20 cellular contexts compared by ENCODE assay signal in genomic region chr21:15701845-15702244, GRCh38.
"Had no signal": no experiment of that assay in that cellular context is flagged by ENCODE, and none has a peak within 500 bp of the region (broad histone marks: within the 10 kb centered on the region; RNA-seq: fewer than 3 reads in every experiment).

No MANE protein-coding gene starts in this region.

- H3K27me3 ChIP-seq: SJCRH30 had no signal

- H3K4me2 ChIP-seq: KMS-11 had no signal

- H3K4me1 ChIP-seq: SJCRH30 had no signal

- H3K36me3 ChIP-seq: SJCRH30 had no signal

- H3K9ac ChIP-seq: KMS-11 had no signal

- H3K4me3 ChIP-seq: SJCRH30 had no signal

- H3K27ac ChIP-seq: KMS-11, SJCRH30 had no signal

- DNase-seq: IMR-90, Kasumi-1, MM.1S, NCI-H1105, NCI-H1417, NCI-H1436 treated with DMSO at 0.1 percent for 48 hours, NCI-H1694 treated with DMSO at 0.1 percent for 48 hours, NCI-H1930, NCI-H2081, NCI-H2107, NCI-H345, NCI-H446 treated with DMSO at 0.1 percent for 48 hours, NCI-H510A treated with DMSO at 0.1 percent for 48 hours, NCI-H526, NCI-H82, PC-3, SHP77 treated with DMSO at 0.1 percent for 48 hours, SJCRH30, T-helper 1 cell had no signal

- H3K9me3 ChIP-seq: SJCRH30 had no signal
